In genomic region chr17:81222620-81222905, GRCh38 we compare ENCODE assay signal across 8 cellular contexts. TPM values are rescaled to one million over a fixed set of nuclear protein-coding genes. Genes with fewer than 3 reads are reported as not detected.
DNase-seq lines count a peak whose midpoint lies in the region; ATAC-seq, FAIRE-seq and TF ChIP-seq lines count a peak whose summit lies in the region.

No MANE protein-coding gene starts in this region.

- H3K79me2 ChIP-seq in ACC112 (ENCODE audit: control insufficient read depth, insufficient read depth, low read length, unreplicated experiment): peaks cover 5% of the 10 kb centered on the region

- peak overlapping the region; percentile 83 for H2AFZ ChIP-seq in ACC112 (ENCODE audit: low read length, unreplicated experiment)

- TF ChIP-seq CTCF in bronchial epithelial cell (IDR thresholded peaks at IDR 0.05; ENCODE audit: insufficient read depth, low read length, severe bottlenecking): no peak
- no peak for TF ChIP-seq CTCF in mucosa of descending colon (IDR thresholded peaks at IDR 0.05)

- DNase-seq in bronchial epithelial cell (ENCODE audit: low read depth) (no peak), mucosa of descending colon (no peak), SHP77 (lab: John Stamatoyannopoulos, UW) (no peak)
- no peak for DNase-seq in stimulated activated CD4-positive, alpha-beta T cell treated with anti-CD3 and anti-CD28 coated beads, Interleukin-12 subunit alpha, Interleukin-12 subunit beta, amount 100 ng/mL, for 4 hours

- H3K4me1 ChIP-seq in ACC112 (ENCODE audit: control insufficient read depth, insufficient read depth, low read length, unreplicated experiment): peaks cover 8% of the 10 kb centered on the region
- H3K4me1 ChIP-seq in mucosa of descending colon (ENCODE audit: low read depth): peaks cover 17% of the 10 kb centered on the region

- H3K27me3 ChIP-seq in ACC112 (ENCODE audit: insufficient read depth, low read length) (no peaks in the 10 kb centered on the region), bronchial epithelial cell (ENCODE audit: control insufficient read depth, insufficient read depth, low read length) (no peaks in the 10 kb centered on the region)

- no peaks in the 10 kb centered on the region for H3K36me3 ChIP-seq in ACC112 (ENCODE audit: insufficient read depth, low read length)
- no peaks in the 10 kb centered on the region for H3K36me3 ChIP-seq in bronchial epithelial cell (ENCODE audit: control insufficient read depth, insufficient read depth, low read length)
- peaks cover 3% of the 10 kb centered on the region for H3K36me3 ChIP-seq in mucosa of descending colon (ENCODE audit: low read depth)

- ATAC-seq in HG03439 (IDR thresholded peaks at IDR 0.05; ENCODE audit: unreplicated experiment) (peak; percentile 14), mucosa of descending colon (no peak), HG02678 (IDR thresholded peaks at IDR 0.05; ENCODE audit: unreplicated experiment) (no peak), GM19035 (IDR thresholded peaks at IDR 0.05; ENCODE audit: unreplicated experiment) (no peak)

- no peak overlapping the region for H3K27ac ChIP-seq in ACC112 (ENCODE audit: low read depth, low read length)

- H3K9me3 ChIP-seq in mucosa of descending colon: no peaks in the 10 kb centered on the region

- FAIRE-seq in bronchial epithelial cell (lab: Jason Lieb, UNC): no peak

- H3K4me3 ChIP-seq in ACC112 (ENCODE audit: low read depth, low read length) (peak overlapping the region; percentile 94), bronchial epithelial cell (ENCODE audit: low read depth, low read length) (peak overlapping the region; percentile 75), mucosa of descending colon (peak overlapping the region; percentile 38)

- intact Hi-C loops in mucosa of descending colon (cut with DNase I, micrococcal nuclease): no loop called here

RNA-seq across cellular contexts. Expression of gene CEP131, which starts 0.2 kb away (rescaled TPM):
- 7.9 and 9.2 TPM in 2 replicates for total RNA-seq in bronchial epithelial cell
- total RNA-seq in mucosa of descending colon: 1 to 10 TPM; 5.7 to 9.3 (median 8.7) TPM

RNA-seq across cellular contexts. Expression of gene TEPSIN, which starts 16.3 kb away (rescaled TPM):
- total RNA-seq in bronchial epithelial cell (5.8 and 7.8 TPM in 2 replicates), mucosa of descending colon (10 to 100 TPM; 37.4 to 60.2 (median 50.0) TPM)

RNA-seq across cellular contexts. Expression of gene NDUFAF8, which starts 16.6 kb away (rescaled TPM):
- total RNA-seq in bronchial epithelial cell (31.6 and 49.2 TPM in 2 replicates), mucosa of descending colon (10 to 100 TPM; 24.5 to 31.6 (median 31.2) TPM)

RNA-seq across cellular contexts. Expression of gene AATK, which starts 56.5 kb away (rescaled TPM):
- total RNA-seq in bronchial epithelial cell (0.51 and 0.79 TPM in 2 replicates), mucosa of descending colon (10 to 100 TPM in 2 of 3 donors, 1 to 10 TPM in 1; 9.9 to 23.8 (median 15.6) TPM)

RNA-seq across cellular contexts. Expression of gene PVALEF, which starts 57.3 kb away (rescaled TPM):
- total RNA-seq in bronchial epithelial cell (not detected in 2 replicates), mucosa of descending colon (not detected)

Comparison
In these comparisons a context has a peak if more than half of its experiments do, and no peak if none do; other contexts are left out.
1. H3K4me3 ChIP-seq: peak in every context shown above with its lines; median percentile 94 in ACC112; 75 in bronchial epithelial cell; 38 in mucosa of descending colon.